Comparison of ENCODE assay signal across 6 cellular contexts in the genomic region with DNA sequence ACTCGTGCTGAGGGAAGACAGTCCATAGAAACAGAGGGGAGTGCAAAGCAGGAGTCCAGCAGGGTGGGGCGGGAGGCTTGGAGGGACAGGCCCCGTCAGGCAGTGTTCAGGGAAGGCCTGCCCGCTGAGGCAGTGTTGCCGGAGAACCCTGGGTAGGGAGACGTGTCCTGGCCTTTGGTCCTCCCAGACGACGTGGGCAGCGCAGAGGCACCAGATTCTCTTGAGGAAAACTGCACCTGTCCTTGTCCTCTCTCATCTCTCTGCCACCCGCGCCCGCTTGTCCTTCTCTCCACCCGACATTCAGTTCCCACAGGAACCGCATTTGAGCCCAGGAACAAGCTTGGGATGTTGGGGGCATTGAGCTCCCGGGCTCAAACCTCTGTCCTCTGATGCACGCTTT. TPM values are rescaled to one million over a fixed set of nuclear protein-coding genes. Genes with fewer than 3 reads are reported as not detected.
"Had no signal": no experiment of that assay in that cellular context is flagged by ENCODE, and none has a peak within 500 bp of the region (broad histone marks: within the 10 kb centered on the region; RNA-seq: fewer than 3 reads in every experiment).

No MANE protein-coding gene starts in this region.

RNA-seq across cellular contexts. Expression of gene UPK3B, which starts 14.6 kb away (rescaled TPM):
- total RNA-seq: H4 had no signal
- polyA plus RNA-seq: GM23248 had no signal

RNA-seq across cellular contexts. Expression of gene SPDYE16, which starts 47.4 kb away (rescaled TPM):
- total RNA-seq: GM23248, GM23338, H1, H4, H7, H9 had no signal
- polyA plus RNA-seq: H1 had no signal
